ENCODE assay signal across 1 cellular context in the genomic region with DNA sequence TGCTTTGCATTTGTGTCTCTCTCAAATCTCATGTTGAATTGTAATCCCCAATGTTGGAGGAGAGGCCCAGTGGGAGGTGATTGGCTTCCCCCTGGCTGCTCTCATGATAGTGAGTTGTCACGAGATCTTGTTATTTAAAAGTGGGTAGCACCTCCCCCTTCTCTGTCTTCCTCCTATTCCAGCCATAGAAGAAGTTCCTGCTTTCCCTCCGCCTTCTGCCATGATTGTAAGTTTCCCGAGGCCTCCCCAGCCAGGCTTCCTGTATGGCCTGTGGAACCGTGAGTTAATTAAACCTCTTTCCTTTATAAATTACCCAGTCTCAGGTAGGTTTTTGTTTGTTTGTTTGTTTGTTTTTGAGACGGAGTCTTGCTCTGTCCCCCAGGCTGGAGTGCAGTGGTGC.
TF ChIP-seq lines count a peak whose summit lies in the region.

No MANE protein-coding gene starts in this region.

TF ChIP-seq in H1, 55 proteins besides CTCF, POLR2A, EP300 and RAD21:
- TF ChIP-seq, protein P1, sequence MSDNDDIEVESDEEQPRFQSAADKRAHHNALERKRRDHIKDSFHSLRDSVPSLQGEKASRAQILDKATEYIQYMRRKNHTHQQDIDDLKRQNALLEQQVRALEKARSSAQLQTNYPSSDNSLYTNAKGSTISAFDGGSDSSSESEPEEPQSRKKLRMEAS (IDR thresholded peaks at IDR 0.05) = no peak
- no peak for TF ChIP-seq CREB1 (IDR thresholded peaks at IDR 0.05)
- TF ChIP-seq, protein P2, sequence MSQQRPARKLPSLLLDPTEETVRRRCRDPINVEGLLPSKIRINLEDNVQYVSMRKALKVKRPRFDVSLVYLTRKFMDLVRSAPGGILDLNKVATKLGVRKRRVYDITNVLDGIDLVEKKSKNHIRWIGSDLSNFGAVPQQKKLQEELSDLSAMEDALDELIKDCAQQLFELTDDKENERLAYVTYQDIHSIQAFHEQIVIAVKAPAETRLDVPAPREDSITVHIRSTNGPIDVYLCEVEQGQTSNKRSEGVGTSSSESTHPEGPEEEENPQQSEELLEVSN (IDR thresholded peaks at IDR 0.05) = 0 out of 2 replicates have a peak, but pooled peaks have one; percentile 47
- no peak for TF ChIP-seq GTF2F1 (IDR thresholded peaks at IDR 0.05; ENCODE audit: borderline replicate concordance, low read depth, low read length)
- no peak for TF ChIP-seq EGR1 (IDR thresholded peaks at IDR 0.05; ENCODE audit: borderline replicate concordance, low read depth, low read length)
- no peak for TF ChIP-seq SP1 (IDR thresholded peaks at IDR 0.05; ENCODE audit: low read depth, low read length)
- TF ChIP-seq CHD2 (IDR thresholded peaks at IDR 0.05; ENCODE audit: low read length) = peak; percentile 15; the same call in 1 of the 2 replicates
- no peak for TF ChIP-seq RBBP5 (IDR thresholded peaks at IDR 0.05; ENCODE audit: borderline replicate concordance, low read depth, low read length)
- TF ChIP-seq TBP (IDR thresholded peaks at IDR 0.05; ENCODE audit: low read depth, low read length) = no peak
